In genomic region chr11:83827940-83828554, GRCh38 we compare ENCODE assay signal across 8 cellular contexts.
DNase-seq lines count a peak whose midpoint lies in the region; ATAC-seq, FAIRE-seq and TF ChIP-seq lines count a peak whose summit lies in the region.

No MANE protein-coding gene starts in this region.

- POLR2A ChIA-PET in endothelial cell of umbilical vein (lab: Charles Lee) = no interaction called here

- CTCF ChIA-PET in endothelial cell of umbilical vein (lab: Charles Lee) = interaction anchor here (0.6 to 2.7 kb wide), 14 partner anchors 8 to 1052 kb away, joined by 3 to 16 read pairs (median 4); no protein-coding TSS in a partner anchor

- TF ChIP-seq POLR2A in endothelial cell of umbilical vein (IDR thresholded peaks at IDR 0.05; ENCODE audit: low read depth, low read length) = no peak

- H2AFZ ChIP-seq in endothelial cell of umbilical vein (ENCODE audit: low read depth, low read length) = no peak overlapping the region
- no peak overlapping the region for H2AFZ ChIP-seq in parathyroid adenoma

- no peaks in the 10 kb centered on the region for H3K27me3 ChIP-seq in endothelial cell of umbilical vein (ENCODE audit: control insufficient read depth in 2 of 2, insufficient read depth in 2 of 2, low read length in 2 of 2)
- H3K27me3 ChIP-seq in parathyroid adenoma (ENCODE audit: control insufficient read depth, insufficient read depth, low read length) = no peaks in the 10 kb centered on the region
- no peaks in the 10 kb centered on the region for H3K27me3 ChIP-seq in H7 (ENCODE audit: control insufficient read depth, insufficient read depth, low read length)

- no peaks in the 10 kb centered on the region for H3K9me1 ChIP-seq in endothelial cell of umbilical vein (replicated peaks; ENCODE audit: control insufficient read depth, extremely low read depth, insufficient read depth, low read length)

- H3K9ac ChIP-seq in endothelial cell of umbilical vein (replicated peaks; ENCODE audit: extremely low read depth, insufficient read depth, low read length) (no peak overlapping the region), parathyroid adenoma (no peak overlapping the region)

- TF ChIP-seq CTCF in endothelial cell of umbilical vein (IDR thresholded peaks at IDR 0.05; ENCODE audit: extremely low read depth in 1 of 2, insufficient read depth in 1 of 2, low read depth in 1 of 2, low read length in 2 of 2) = peak; percentile 31 to 42
- TF ChIP-seq CTCF in parathyroid adenoma (IDR thresholded peaks at IDR 0.05) = peak; percentile 15

- H3K9me3 ChIP-seq in endothelial cell of umbilical vein (replicated peaks; ENCODE audit: control insufficient read depth, insufficient read depth, low read length) (no peaks in the 10 kb centered on the region), parathyroid adenoma (ENCODE audit: control insufficient read depth, low read length) (no peaks in the 10 kb centered on the region)

- intact Hi-C loops in endothelial cell of umbilical vein (cut with micrococcal nuclease) = loop anchor here (1.0 to 5.0 kb wide), 2 partner anchors 699 to 736 kb away; no protein-coding TSS in a partner anchor

- H3K79me2 ChIP-seq in endothelial cell of umbilical vein (ENCODE audit: control insufficient read depth, insufficient read depth, low read length) (no peaks in the 10 kb centered on the region), parathyroid adenoma (no peaks in the 10 kb centered on the region)

- no peaks in the 10 kb centered on the region for H4K20me1 ChIP-seq in endothelial cell of umbilical vein (replicated peaks; ENCODE audit: control insufficient read depth, extremely low read depth, insufficient read depth, low read length)

- H3K27ac ChIP-seq in endothelial cell of umbilical vein (ENCODE audit: insufficient read depth, low read depth, low read length) (no peak overlapping the region), parathyroid adenoma (no peak overlapping the region)

- ATAC-seq in GM19452 (IDR thresholded peaks at IDR 0.05; ENCODE audit: unreplicated experiment) (peak; percentile 78), HG03521 (IDR thresholded peaks at IDR 0.05; ENCODE audit: unreplicated experiment) (peak; percentile 81)

- peak; percentile 51 for DNase-seq in DMS153 treated with DMSO at 0.1 percent for 48 hours (lab: John Stamatoyannopoulos, UW; ENCODE audit: unreplicated experiment)
- peak; percentile 90 for DNase-seq in OCI-M1 (lab: John Stamatoyannopoulos, UW)
- DNase-seq in endothelial cell of umbilical vein (ENCODE audit: low read depth, low spot score) = peak; percentile 43
- no peak for DNase-seq in H7
- no peak for DNase-seq in stimulated activated naive CD4-positive, alpha-beta T cell treated with Interleukin-2 at 50 U/mL for 16 hours (lab: John Stamatoyannopoulos, UW)

- no TSS peak for BruUV-seq in endothelial cell of umbilical vein (replicated peaks; lab: Mats Ljungman, UMichigan)

- peak; percentile 80 for FAIRE-seq in endothelial cell of umbilical vein (lab: Jason Lieb, UNC)

- dilution Hi-C loops in endothelial cell of umbilical vein (cut with MboI; ENCODE audit: extremely low pct_ligation_motif_present, low sequenced_read_pairs) = no loop called here

- no peaks in the 10 kb centered on the region for H3K36me3 ChIP-seq in endothelial cell of umbilical vein (ENCODE audit: control insufficient read depth in 2 of 2, extremely low read depth in 1 of 2, insufficient read depth in 2 of 2, low read length in 2 of 2)
- H3K36me3 ChIP-seq in parathyroid adenoma (ENCODE audit: control insufficient read depth, insufficient read depth, low read length) = no peaks in the 10 kb centered on the region
- H3K36me3 ChIP-seq in H7 (replicated peaks; ENCODE audit: control insufficient read depth, insufficient read depth, low read length) = no peaks in the 10 kb centered on the region

- H3K4me1 ChIP-seq in endothelial cell of umbilical vein (ENCODE audit: control insufficient read depth, extremely low read depth, insufficient read depth, low read length) (no peaks in the 10 kb centered on the region), parathyroid adenoma (no peaks in the 10 kb centered on the region)

- no peak overlapping the region for H3K4me3 ChIP-seq in endothelial cell of umbilical vein (replicated peaks in 1 of 3; ENCODE audit: insufficient read depth in 1 of 3, low read depth in 1 of 3, low read length in 3 of 3)
- no peak overlapping the region for H3K4me3 ChIP-seq in parathyroid adenoma (ENCODE audit: low read depth, low read length)
- no peak overlapping the region for H3K4me3 ChIP-seq in H7 (ENCODE audit: insufficient read depth, low read depth, low read length)

- H3K4me2 ChIP-seq in endothelial cell of umbilical vein (ENCODE audit: insufficient read depth, low read length) = no peak overlapping the region
- H3K4me2 ChIP-seq in parathyroid adenoma (ENCODE audit: low read length) = no peak overlapping the region

TF ChIP-seq in endothelial cell of umbilical vein, 7 proteins besides CTCF, POLR2A, EP300 and RAD21:
- TF ChIP-seq JUN (IDR thresholded peaks at IDR 0.05; ENCODE audit: borderline replicate concordance, insufficient read depth, insufficient read length, low read depth) (no peak), GATA2 (IDR thresholded peaks at IDR 0.05; ENCODE audit: insufficient read depth, insufficient read length, low read depth, low read length) (no peak), POLR2AphosphoS5 (IDR thresholded peaks at IDR 0.05; ENCODE audit: insufficient read depth, low read depth, low read length) (no peak), FOS (IDR thresholded peaks at IDR 0.05; ENCODE audit: borderline replicate concordance, insufficient read depth, low read length) (no peak), MAX (IDR thresholded peaks at IDR 0.05; ENCODE audit: insufficient read depth, insufficient read length) (no peak), MYC (IDR thresholded peaks at IDR 0.05; ENCODE audit: low read depth, low read length) (no peak), EZH2 (IDR thresholded peaks at IDR 0.05; ENCODE audit: borderline replicate concordance, low read depth, low read length, severe bottlenecking) (no peak)

Comparison
In these comparisons a context has a peak if more than half of its experiments do, and no peak if none do; other contexts are left out.
1. DNase-seq: peak in DMS153 treated with DMSO at 0.1 percent for 48 hours (single experiment), OCI-M1 (single experiment) and endothelial cell of umbilical vein (single experiment); none in H7 (single experiment) and stimulated activated naive CD4-positive, alpha-beta T cell treated with Interleukin-2 at 50 U/mL for 16 hours (single experiment).